1 cellular context compared by ENCODE assay signal in genomic region chr6:52820198-52820597, GRCh38.
TF ChIP-seq lines count a peak whose summit lies in the region.

No MANE protein-coding gene starts in this region.

TF ChIP-seq in IMR-90, 13 proteins besides CTCF, POLR2A, EP300 and RAD21:
- TF ChIP-seq SMC3 (IDR thresholded peaks at IDR 0.05; ENCODE audit: low read depth, low read length), result no peak
